ENCODE assay signal across 13 cellular contexts in the genomic region with DNA sequence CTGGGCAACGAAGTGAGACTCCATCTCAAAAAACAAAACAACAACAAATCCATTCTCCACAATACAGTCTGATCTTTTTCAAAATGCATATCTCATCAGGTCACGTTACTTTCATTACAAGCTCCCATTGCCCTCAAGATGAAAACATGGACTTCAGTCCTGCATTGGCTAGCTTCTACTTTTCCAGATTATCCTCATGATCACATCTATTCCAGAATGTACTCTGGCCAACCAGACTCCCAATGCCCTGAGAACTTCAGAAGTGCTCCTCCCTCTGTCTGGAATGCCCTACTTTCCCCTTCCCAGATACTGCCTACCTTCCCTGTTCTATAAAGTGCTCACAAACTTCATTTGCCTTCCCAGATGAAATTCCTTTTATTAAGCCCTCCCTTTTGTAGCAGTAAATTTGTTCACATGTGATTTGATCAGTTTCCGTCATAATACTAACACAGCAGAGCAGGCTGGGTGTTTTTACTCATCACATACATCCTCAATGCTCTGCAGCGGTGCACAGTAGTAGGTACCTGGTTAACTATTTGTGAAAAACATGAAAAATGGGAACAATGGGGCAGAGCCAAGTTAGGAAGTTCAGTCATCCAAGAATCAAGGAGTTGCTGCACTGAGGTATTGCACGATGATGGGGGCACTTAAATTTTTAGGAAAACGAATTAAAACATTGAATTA. TPM values are rescaled to one million over a fixed set of nuclear protein-coding genes. Genes with fewer than 3 reads are reported as not detected.
DNase-seq lines count a peak whose midpoint lies in the region; ATAC-seq, FAIRE-seq and TF ChIP-seq lines count a peak whose summit lies in the region.
"Had no signal": no experiment of that assay in that cellular context is flagged by ENCODE, and none has a peak within 500 bp of the region (broad histone marks: within the 10 kb centered on the region; RNA-seq: fewer than 3 reads in every experiment).

No MANE protein-coding gene starts in this region.

- WGBS in small intestine, 3 donors: 68 to 84% (median 77%) methylated on average over 6 of the region's 6 CpGs

- intact Hi-C loops in Panc1 (cut with micrococcal nuclease; ENCODE audit: unreplicated experiment): no loop called here

- peak overlapping the region; percentile 16 to 84 for H3K27ac Mint-ChIP-seq in activated naive CD4-positive, alpha-beta T cell treated with anti-CD3 and anti-CD28 coated beads, Interleukin-2, amount 50 U/mL, for 72 hours
- H3K27ac Mint-ChIP-seq: activated T-helper 17 cell treated with anti-CD3 and anti-CD28 coated beads, Interleukin-2, amount 50 U/mL, for 72 hours had no signal

- TF ChIP-seq CTCF in Panc1 (IDR thresholded peaks at IDR 0.05): peak; percentile 19; the same call in 1 of the 2 replicates

- POLR2A ChIA-PET in Panc1 (lab: Charles Lee): no interaction called here

- no peak overlapping the region for H3K4me3 ChIP-seq in Panc1 (ENCODE audit: low read depth in 2 of 2, low read length in 2 of 2)
- H3K4me3 ChIP-seq in small intestine (ENCODE audit: low read depth in 1 of 2, low read length in 2 of 2): no peak overlapping the region
- H3K4me3 ChIP-seq: gastroesophageal sphincter had no signal

- peaks cover 34% of the 10 kb centered on the region for H3K36me3 ChIP-seq in Panc1 (ENCODE audit: control insufficient read depth, insufficient read depth, low read length)
- peaks cover 6 to 10% of the 10 kb centered on the region in 2 donors for H3K36me3 ChIP-seq in small intestine (ENCODE audit: control insufficient read depth in 2 of 2, insufficient read depth in 2 of 2, low read length in 2 of 2)

- H3K4me1 ChIP-seq in Panc1 (ENCODE audit: control insufficient read depth, insufficient read depth, low read length): peaks cover 17% of the 10 kb centered on the region
- H3K4me1 ChIP-seq in small intestine (ENCODE audit: control insufficient read depth in 2 of 2, insufficient read depth in 1 of 2, low read depth in 1 of 2, low read length in 1 of 2): peaks cover 2 to 5% of the 10 kb centered on the region in 2 donors

- DNase-seq in activated naive CD4-positive, alpha-beta T cell treated with anti-CD3 and anti-CD28 coated beads, Interleukin-2, amount 50 U/mL, for 72 hours (ENCODE audit: low spot score in 2 of 2): no peak
- no peak for DNase-seq in activated naive CD4-positive, alpha-beta T cell treated with anti-CD3 and anti-CD28 coated beads, Interleukin-2, amount 50 U/mL, for 16 hours
- DNase-seq in Panc1 (ENCODE audit: low read depth, low spot score) (no peak), cerebellar cortex (ENCODE audit: low spot score) (peak; percentile 57), small intestine (peak; percentile 48), GM19238 (ENCODE audit: insufficient read length, low spot score) (no peak), medulla oblongata (ENCODE audit: extremely low spot score) (no peak), NCI-H187 (lab: John Stamatoyannopoulos, UW) (no peak)
- DNase-seq: activated CD4-positive, alpha-beta T cell treated with anti-CD3 and anti-CD28 coated beads for 4 hours; Kasumi-1; T-helper 1 cell had no signal

- no peaks in the 10 kb centered on the region for H3K9me3 ChIP-seq in Panc1 (ENCODE audit: control insufficient read depth, insufficient read depth, low read depth, low read length)
- no peaks in the 10 kb centered on the region for H3K9me3 ChIP-seq in small intestine (ENCODE audit: control insufficient read depth, low read depth)
- H3K9me3 ChIP-seq: gastroesophageal sphincter had no signal

- H3K9me3 Mint-ChIP-seq in activated naive CD4-positive, alpha-beta T cell treated with anti-CD3 and anti-CD28 coated beads, Interleukin-2, amount 50 U/mL, for 72 hours: no peaks in the 10 kb centered on the region
- H3K9me3 Mint-ChIP-seq: activated T-helper 17 cell treated with anti-CD3 and anti-CD28 coated beads, Interleukin-2, amount 50 U/mL, for 72 hours had no signal

- no TSS peak for BruUV-seq in Panc1 (replicated peaks; lab: Mats Ljungman, UMichigan)

- no peak for FAIRE-seq in small intestine (lab: Jason Lieb, UNC)

- H3K27me3 ChIP-seq in Panc1 (ENCODE audit: control insufficient read depth, insufficient read depth, low read length) (no peaks in the 10 kb centered on the region), small intestine (ENCODE audit: control insufficient read depth in 2 of 2, insufficient read depth in 2 of 2, low read length in 2 of 2) (no peaks in the 10 kb centered on the region)
- H3K27me3 ChIP-seq: gastroesophageal sphincter had no signal

- CTCF ChIA-PET in Panc1 (lab: Charles Lee): interaction anchor here (1.3 kb wide), 1 partner anchor 17 kb away, joined by 3 read pairs; no protein-coding TSS in a partner anchor

- no peak for ATAC-seq in activated naive CD4-positive, alpha-beta T cell treated with anti-CD3 and anti-CD28 coated beads, Interleukin-2, amount 50 U/mL, for 72 hours
- peak; percentile 69 for ATAC-seq in Panc1
- ATAC-seq: activated T-helper 17 cell treated with anti-CD3 and anti-CD28 coated beads, Interleukin-2, amount 50 U/mL, for 72 hours; gastroesophageal sphincter had no signal

- H3K36me3 Mint-ChIP-seq in activated naive CD4-positive, alpha-beta T cell treated with anti-CD3 and anti-CD28 coated beads, Interleukin-2, amount 50 U/mL, for 72 hours: peaks cover 18 to 34% of the 10 kb centered on the region in 2 donors

- in situ Hi-C loops in Panc1 (cut with HindIII; ENCODE audit: low pct_unique_long_range_greater_than_20kb, low sequenced_read_pairs): no loop called here

- H3K27ac ChIP-seq in Panc1 (ENCODE audit: low read length) (no peak overlapping the region), small intestine (ENCODE audit: low read depth in 1 of 2, low read length in 1 of 2) (no peak overlapping the region)
- H3K27ac ChIP-seq: gastroesophageal sphincter had no signal

RNA-seq across cellular contexts. Expression of a gene that starts 5.3 kb away (rescaled TPM):
- total RNA-seq in activated naive CD4-positive, alpha-beta T cell treated with anti-CD3 and anti-CD28 coated beads, Interleukin-2, amount 50 U/mL, for 72 hours: 100 to 1,000 TPM; 101 to 314 TPM
- 35.2 TPM for total RNA-seq in Panc1 (2021; ENCODE audit: unreplicated experiment)
- polyA plus RNA-seq in Panc1 (2012; ENCODE audit: insufficient read length): 17.5 TPM
- 100 to 1,000 TPM in 1 of 3 donors, 10 to 100 TPM in 2; 53.9 to 183 (median 72.7) TPM for polyA plus RNA-seq in small intestine

RNA-seq across cellular contexts. Expression of a gene that starts 43.8 kb away (rescaled TPM):
- 10 to 100 TPM in 1 of 2 donors, 1 to 10 TPM in 1; 4.1 to 12.4 TPM for total RNA-seq in activated naive CD4-positive, alpha-beta T cell treated with anti-CD3 and anti-CD28 coated beads, Interleukin-2, amount 50 U/mL, for 72 hours
- 72.0 TPM for total RNA-seq in Panc1 (2021; ENCODE audit: unreplicated experiment)
- polyA plus RNA-seq in Panc1 (2012; ENCODE audit: insufficient read length): 27.2 TPM
- 1 to 10 TPM in 2 of 3 donors, under 1 TPM in 1; 0.54 to 2.2 (median 1.9) TPM for polyA plus RNA-seq in small intestine

Comparison
In these comparisons a context has a peak if more than half of its experiments do, and no peak if none do; other contexts are left out.
1. DNase-seq: peak in cerebellar cortex (single experiment) and small intestine (single experiment); none in activated naive CD4-positive, alpha-beta T cell treated with anti-CD3 and anti-CD28 coated beads, Interleukin-2, amount 50 U/mL, for 72 hours (0 of 2), activated naive CD4-positive, alpha-beta T cell treated with anti-CD3 and anti-CD28 coated beads, Interleukin-2, amount 50 U/mL, for 16 hours (single experiment), Panc1 (single experiment), GM19238 (single experiment), medulla oblongata (single experiment) and NCI-H187 (0 of 2).